In genomic region chr19:36114763-36115452, GRCh38 we compare ENCODE assay signal across 8 cellular contexts. TPM values are rescaled to one million over a fixed set of nuclear protein-coding genes. Genes with fewer than 3 reads are reported as not detected.
A peak's percentile ranks its signal among the peaks of the same experiment; 100 is the strongest.
DNase-seq lines count a peak whose midpoint lies in the region; ATAC-seq, FAIRE-seq and TF ChIP-seq lines count a peak whose summit lies in the region.

Gene POLR2I, minus strand, starts transcription at chr19:36114875. Its CDS starts 19 bp downstream, at chr19:36114856.

- ATAC-seq in GM18499 (IDR thresholded peaks at IDR 0.05; ENCODE audit: insufficient read depth, unreplicated experiment) (peak; percentile 73), HG02943 (IDR thresholded peaks at IDR 0.05; ENCODE audit: low read depth, unreplicated experiment) (peak; percentile 68), left ventricle myocardium superior (peak; percentile 94), psoas muscle (peak; percentile 93 to 95 (median 95))

- no peaks in the 10 kb centered on the region for H3K9me3 ChIP-seq in psoas muscle

- DNase-seq in NCI-H187 treated with DMSO at 0.1 percent for 48 hours (lab: John Stamatoyannopoulos, UW) (peak; percentile 99), anterior cingulate cortex (lab: John Stamatoyannopoulos, UW) (peak; percentile 93 to 100 (median 99)), left ventricle myocardium superior (peak; percentile 98), psoas muscle (peak; percentile 99), urothelium cell line (ENCODE audit: low spot score) (peak; percentile 99)

- peaks cover 2 to 67% of the 10 kb centered on the region in 2 donors for H3K36me3 ChIP-seq in psoas muscle (ENCODE audit: insufficient read depth in 1 of 2, low read depth in 1 of 2)

- no peak for TF ChIP-seq CTCF in psoas muscle (IDR thresholded peaks at IDR 0.05)

- H3K4me1 ChIP-seq in psoas muscle = peaks cover 15% of the 10 kb centered on the region

- peak within 1 kb of the TSS; percentile 93 for H3K4me3 ChIP-seq in psoas muscle

- H3K27me3 ChIP-seq in psoas muscle (ENCODE audit: insufficient read depth in 3 of 3, low read length in 2 of 3) = no peaks in the 10 kb centered on the region

- intact Hi-C loops in T-helper 2 cell treated with Interferon-gamma antibody and Interleukin-4, amounts not matched to agents 100 ng/mL and 5 ng/mL, for 36 hours (cut with micrococcal nuclease) = loop anchor here (1.0 to 10.0 kb wide), 10 partner anchors 12 to 722 kb away; partner anchors contain the start of genes ALKBH6, IGFLR1, KMT2B and LIN37
- intact Hi-C loops in left ventricle myocardium superior (cut with micrococcal nuclease) (no loop called here), psoas muscle (cut with DNase I) (loop anchor here (2.0 to 10.0 kb wide), 3 partner anchors 58 to 120 kb away; partner anchors contain the start of genes SDHAF1 (in 1 of the 2), THAP8 (in 1 of the 2) and WDR62 (in 1 of the 2))

- H3K27ac ChIP-seq in psoas muscle = peak within 1 kb of the TSS; percentile 89

- WGBS in psoas muscle, 3 donors = 0 to 1% (median 0%) methylated on average over 55 to 59 of the region's 59 CpGs

- FAIRE-seq in urothelium cell line (lab: Jason Lieb, UNC) = peak; percentile 91

RNA-seq across cellular contexts. Expression of gene POLR2I, which starts in this region (rescaled TPM):
- total RNA-seq in T-helper 2 cell treated with Interferon-gamma antibody and Interleukin-4, amounts not matched to agents 100 ng/mL and 5 ng/mL, for 36 hours = 50.0 and 58.2 TPM in 2 replicates
- total RNA-seq in left ventricle myocardium superior (157 TPM), psoas muscle (100 to 1,000 TPM in 3 of 4 donors, 10 to 100 TPM in 1; 89.7 to 126 (median 110) TPM)
- polyA plus RNA-seq in psoas muscle = 100 to 1,000 TPM in 2 of 3 donors, 10 to 100 TPM in 1; 99.4 to 130 (median 126) TPM

Comparison
In these comparisons a context has a peak if more than half of its experiments do, and no peak if none do; other contexts are left out.
1. Peak in every context shown above with its lines: DNase-seq, ATAC-seq, H3K4me3 ChIP-seq and H3K27ac ChIP-seq.